19 cellular contexts compared by ENCODE assay signal in genomic region chr2:220332886-220333285, GRCh38.
DNase-seq lines count a peak whose midpoint lies in the region; ATAC-seq and TF ChIP-seq lines count a peak whose summit lies in the region.
"Had no signal": no experiment of that assay in that cellular context is flagged by ENCODE, and none has a peak within 500 bp of the region (broad histone marks: within the 10 kb centered on the region; RNA-seq: fewer than 3 reads in every experiment).

No MANE protein-coding gene starts in this region.

- dilution Hi-C loops in mammary epithelial cell (cut with HindIII; ENCODE audit: low sequenced_read_pairs): no loop called here

- H3K4me3 ChIP-seq in mammary epithelial cell (replicated peaks in 1 of 3; ENCODE audit: insufficient read depth in 1 of 3, low read depth in 2 of 3, low read length in 3 of 3) (no peak overlapping the region), breast epithelium (no peak overlapping the region)
- H3K4me3 ChIP-seq: BLaER1, HAP-1 had no signal

- CTCF ChIA-PET in mammary epithelial cell (lab: Charles Lee; ENCODE audit: low non-redundant PET): no interaction called here

- H3K27ac ChIP-seq in mammary epithelial cell (ENCODE audit: insufficient read depth, low read depth, low read length) (no peak overlapping the region), breast epithelium (no peak overlapping the region), epithelial cell of prostate (peak overlapping the region; percentile 51), foreskin keratinocyte (peak overlapping the region; percentile 25)
- H3K27ac ChIP-seq: 22Rv1, BLaER1, C4-2B had no signal

- H3K4me1 ChIP-seq in mammary epithelial cell (ENCODE audit: insufficient read depth, low read length) (peaks cover 17% of the 10 kb centered on the region), breast epithelium (no peaks in the 10 kb centered on the region), foreskin keratinocyte (peaks cover 7% of the 10 kb centered on the region)
- H3K4me1 ChIP-seq: Caco-2, HAP-1 had no signal

- peak; percentile 67 for DNase-seq in mammary epithelial cell
- no peak for DNase-seq in breast epithelium (ENCODE audit: low spot score in 2 of 2)
- no peak for DNase-seq in epithelial cell of prostate (ENCODE audit: low read depth, low spot score)
- DNase-seq in foreskin keratinocyte: peak; percentile 59 to 84
- DNase-seq in NCI-H2171 (lab: John Stamatoyannopoulos, UW): no peak
- DNase-seq in activated CD4-positive, CD25-positive, alpha-beta regulatory T cell treated with anti-CD3 and anti-CD28 coated beads, Interleukin-2, amount 50 U/mL, for 72 hours: no peak
- DNase-seq: Caco-2; CD4-positive, CD25-positive, alpha-beta regulatory T cell; CD8-positive, alpha-beta T cell; DMS153; DND-41; GOT3; HFFc6 had no signal

- H3K36me3 ChIP-seq in mammary epithelial cell (ENCODE audit: insufficient read depth, low read length) (no peaks in the 10 kb centered on the region), breast epithelium (no peaks in the 10 kb centered on the region)
- H3K36me3 ChIP-seq: BLaER1, HAP-1 had no signal

- WGBS in mammary epithelial cell (ENCODE audit: low coverage, missing lambda C conversion rate): 43% methylated on average over 1 of the region's 1 CpG

- intact Hi-C loops in mammary epithelial cell (cut with micrococcal nuclease): no loop called here
- intact Hi-C loops in breast epithelium (cut with DNase I; ENCODE audit: low total_unique reads): loop anchor here (10.0 kb wide), 1 partner anchor 1218 kb away; no protein-coding TSS in a partner anchor

- in situ Hi-C loops in mammary epithelial cell (cut with MboI; ENCODE audit: low sequenced_read_pairs in 2 of 2): no loop called here

- ATAC-seq in foreskin keratinocyte (peak; percentile 80), HG03139 (IDR thresholded peaks at IDR 0.05; ENCODE audit: unreplicated experiment) (no peak), GM19395 (IDR thresholded peaks at IDR 0.05; ENCODE audit: unreplicated experiment) (no peak)
- ATAC-seq: CD8-positive, alpha-beta T cell had no signal

- no peak overlapping the region for H3K4me2 ChIP-seq in mammary epithelial cell (ENCODE audit: insufficient read depth, low read depth, low read length)
- H3K4me2 ChIP-seq: BLaER1 had no signal

- no peak overlapping the region for H3K9ac ChIP-seq in mammary epithelial cell (ENCODE audit: insufficient read depth, low read length)
- H3K9ac ChIP-seq: BLaER1 had no signal

- BruUV-seq in mammary epithelial cell (replicated peaks; lab: Mats Ljungman, UMichigan): no TSS peak

- TF ChIP-seq POLR2A in breast epithelium (IDR thresholded peaks at IDR 0.05): no peak

- H4K20me1 ChIP-seq in mammary epithelial cell (ENCODE audit: insufficient read depth, low read length): no peaks in the 10 kb centered on the region
- H4K20me1 ChIP-seq: BLaER1 had no signal

- TF ChIP-seq CTCF in mammary epithelial cell (conservative IDR thresholded peaks at IDR 0.05 in 1 of 2, IDR thresholded peaks at IDR 0.05 in 1 of 2; ENCODE audit: extremely low read depth in 1 of 2, insufficient read depth in 1 of 2, low read depth in 1 of 2, low read length in 2 of 2): no peak
- no peak for TF ChIP-seq CTCF in breast epithelium (IDR thresholded peaks at IDR 0.05)
- no peak for TF ChIP-seq CTCF in foreskin keratinocyte (conservative IDR thresholded peaks at IDR 0.05)

- H3K79me2 ChIP-seq in mammary epithelial cell (ENCODE audit: insufficient read depth, low read length): no peaks in the 10 kb centered on the region

- H3K27me3 ChIP-seq in mammary epithelial cell (ENCODE audit: insufficient read depth, low read length) (no peaks in the 10 kb centered on the region), breast epithelium (no peaks in the 10 kb centered on the region), foreskin keratinocyte (no peaks in the 10 kb centered on the region)
- H3K27me3 ChIP-seq: BLaER1 had no signal

- H3K9me3 ChIP-seq in mammary epithelial cell (replicated peaks; ENCODE audit: insufficient read depth, low read length) (peaks cover 3% of the 10 kb centered on the region), breast epithelium (peaks cover 0 to 5% of the 10 kb centered on the region in 2 donors)
- H3K9me3 ChIP-seq: BLaER1, Caco-2, HAP-1 had no signal

- no peak overlapping the region for H2AFZ ChIP-seq in mammary epithelial cell (ENCODE audit: low read depth, low read length)

Comparison
In these comparisons a context has a peak if more than half of its experiments do, and no peak if none do; other contexts are left out.
1. DNase-seq: peak in mammary epithelial cell (single experiment) and foreskin keratinocyte (2 of 2); none in breast epithelium (0 of 2), epithelial cell of prostate (single experiment), NCI-H2171 (single experiment) and activated CD4-positive, CD25-positive, alpha-beta regulatory T cell treated with anti-CD3 and anti-CD28 coated beads, Interleukin-2, amount 50 U/mL, for 72 hours (single experiment).
2. H3K27ac ChIP-seq: peak in epithelial cell of prostate (single experiment) and foreskin keratinocyte (single experiment); none in mammary epithelial cell (single experiment) and breast epithelium (0 of 2).